Comparison of ENCODE assay signal across 9 cellular contexts in the genomic region with DNA sequence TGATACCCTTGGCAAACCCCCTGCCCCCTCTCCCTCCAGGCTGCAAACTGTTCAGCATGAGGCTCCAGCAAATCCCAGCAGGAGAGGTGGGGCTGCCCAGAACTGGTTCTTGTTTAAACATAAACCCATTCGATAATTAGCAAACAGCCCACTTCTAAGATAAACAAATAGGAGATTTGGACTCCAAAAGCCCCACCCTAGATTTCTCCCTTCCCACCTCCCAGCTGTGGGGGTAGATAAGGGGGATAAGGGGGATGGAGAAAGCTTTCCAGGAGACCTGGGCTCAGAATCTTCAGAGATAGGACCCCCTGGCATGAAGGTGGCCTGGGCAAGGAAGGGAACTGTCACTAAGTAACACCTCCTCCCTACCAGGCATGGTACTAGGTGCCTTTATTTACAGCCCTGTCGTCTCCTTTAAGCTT. TPM values are rescaled to one million over a fixed set of nuclear protein-coding genes. Genes with fewer than 3 reads are reported as not detected.
DNase-seq lines count a peak whose midpoint lies in the region; ATAC-seq, FAIRE-seq and TF ChIP-seq lines count a peak whose summit lies in the region.
"Had no signal": no experiment of that assay in that cellular context is flagged by ENCODE, and none has a peak within 500 bp of the region (broad histone marks: within the 10 kb centered on the region; RNA-seq: fewer than 3 reads in every experiment).

No MANE protein-coding gene starts in this region.

- H3K14ac ChIP-seq in trophoblast cell (ENCODE audit: low read length): peak overlapping the region; percentile 78

- H2AFZ ChIP-seq in trophoblast cell (ENCODE audit: insufficient read depth, low read length, poor library complexity): no peak overlapping the region

- H3K27ac ChIP-seq in epithelial cell of prostate (peak overlapping the region; percentile 97), trophoblast cell (ENCODE audit: low read depth, low read length) (peak overlapping the region; percentile 97)

- H3K27me3 ChIP-seq in trophoblast cell (ENCODE audit: insufficient read depth, low read length): no peaks in the 10 kb centered on the region

- no peak overlapping the region for H3K4me3 ChIP-seq in trophoblast cell (ENCODE audit: low read depth, low read length)

- peak overlapping the region; percentile 88 for H4K91ac ChIP-seq in trophoblast cell (ENCODE audit: low read depth, low read length)

- no peak for FAIRE-seq in D721Med (lab: Jason Lieb, UNC)

- H3K4me2 ChIP-seq in trophoblast cell (ENCODE audit: low read length): peak overlapping the region; percentile 70

- H3K79me1 ChIP-seq in trophoblast cell (ENCODE audit: low read length): peaks cover 61% of the 10 kb centered on the region

- intact Hi-C loops in Calu3 (cut with micrococcal nuclease; ENCODE audit: unreplicated experiment): no loop called here

- H2BK12ac ChIP-seq in trophoblast cell (ENCODE audit: low read length): peak overlapping the region; percentile 94

- H3K27me3 Mint-ChIP-seq in Calu3 (ENCODE audit: unreplicated experiment): no peaks in the 10 kb centered on the region
- H3K27me3 Mint-ChIP-seq: activated T-helper 17 cell treated with anti-CD3 and anti-CD28 coated beads, Interleukin-2, amount 50 U/mL, for 72 hours had no signal

- H3K18ac ChIP-seq in trophoblast cell (ENCODE audit: low read length): peak overlapping the region; percentile 89

- DNase-seq in Calu3 (peak; percentile 76), NCI-H510A (lab: John Stamatoyannopoulos, UW) (peak; percentile 63), epithelial cell of prostate (ENCODE audit: low read depth, low spot score) (no peak), trophoblast cell (no peak), D721Med (ENCODE audit: insufficient read length, low spot score) (no peak), NCI-H2227 treated with DMSO at 0.1 percent for 48 hours (lab: John Stamatoyannopoulos, UW) (no peak)
- DNase-seq in activated CD4-positive, alpha-beta T cell treated with anti-CD3 and anti-CD28 coated beads, Interleukin-2, amount 50 U/mL, for 1 hour: no peak

- H3K79me2 ChIP-seq in trophoblast cell (ENCODE audit: control insufficient read depth, insufficient read depth, low read length, poor library complexity): peaks cover 54% of the 10 kb centered on the region

- H3K9me3 ChIP-seq in trophoblast cell (ENCODE audit: insufficient read depth, low read depth, low read length): no peaks in the 10 kb centered on the region

- CTCF ChIA-PET in Calu3 (lab: Charles Lee): interaction anchor here (0.9 to 6.0 kb wide), 6 partner anchors 9 to 24 kb away, joined by 3 to 57 read pairs (median 5); a partner anchor contains a TSS

- WGBS in trophoblast cell (ENCODE audit: extremely low coverage, insufficient coverage, insufficient read length): no CpG with 5 or more reads among the region's 2 CpGs

- ATAC-seq in GM18520 (IDR thresholded peaks at IDR 0.05; ENCODE audit: unreplicated experiment): no peak

- peak overlapping the region; percentile 45 for H2BK120ac ChIP-seq in trophoblast cell (ENCODE audit: insufficient read depth, low read length, poor library complexity)

- H2AK5ac ChIP-seq in trophoblast cell (ENCODE audit: low read length): peak overlapping the region; percentile 46

- no TSS peak for BruUV-seq in Calu3 (replicated peaks; lab: Mats Ljungman, UMichigan)

- peak overlapping the region; percentile 29 for H2BK5ac ChIP-seq in trophoblast cell (ENCODE audit: low read depth, low read length, poor library complexity)

- H3K4ac ChIP-seq in trophoblast cell (ENCODE audit: low read depth, low read length): peak overlapping the region; percentile 17

- H3K36me3 Mint-ChIP-seq in Calu3 (ENCODE audit: insufficient read depth, unreplicated experiment): peaks cover 98% of the 10 kb centered on the region

- no peak overlapping the region for H4K12ac ChIP-seq in trophoblast cell (ENCODE audit: low read depth, low read length)

- H3K9me3 Mint-ChIP-seq in Calu3 (ENCODE audit: low read depth, unreplicated experiment): no peaks in the 10 kb centered on the region
- H3K9me3 Mint-ChIP-seq: activated T-helper 17 cell treated with anti-CD3 and anti-CD28 coated beads, Interleukin-2, amount 50 U/mL, for 72 hours had no signal

- peak overlapping the region; percentile 95 for H3K4me3 Mint-ChIP-seq in Calu3 (ENCODE audit: low read depth, unreplicated experiment)

- TF ChIP-seq CTCF in Calu3 (IDR thresholded peaks at IDR 0.05; ENCODE audit: unreplicated experiment): no peak
- TF ChIP-seq CTCF in D721Med (IDR thresholded peaks at IDR 0.05; ENCODE audit: insufficient read depth, missing control alignments): no peak

- H3K9ac ChIP-seq in trophoblast cell (ENCODE audit: low read length): peak overlapping the region; percentile 18

- H3K23ac ChIP-seq in trophoblast cell (ENCODE audit: low read length): no peak overlapping the region

- peaks cover 77% of the 10 kb centered on the region for H3K4me1 Mint-ChIP-seq in Calu3 (ENCODE audit: low read depth, unreplicated experiment)

- peak overlapping the region; percentile 99 for H3K27ac Mint-ChIP-seq in Calu3 (ENCODE audit: unreplicated experiment)
- H3K27ac Mint-ChIP-seq: activated T-helper 17 cell treated with anti-CD3 and anti-CD28 coated beads, Interleukin-2, amount 50 U/mL, for 72 hours had no signal

- H4K8ac ChIP-seq in trophoblast cell (ENCODE audit: low read depth, low read length): peak overlapping the region; percentile 13

- H3K4me1 ChIP-seq in trophoblast cell (ENCODE audit: control insufficient read depth in 1 of 2, insufficient read depth in 2 of 2, low read length in 2 of 2): peaks cover 59 to 77% of the 10 kb centered on the region in 2 experiments

- peaks cover 7 to 14% of the 10 kb centered on the region in 2 experiments for H3K36me3 ChIP-seq in trophoblast cell (ENCODE audit: control insufficient read depth in 1 of 2, insufficient read depth in 2 of 2, low read length in 2 of 2)

RNA-seq across cellular contexts. Expression of a gene that starts 4.8 kb away (rescaled TPM):
- total RNA-seq in Calu3 (2022): 238 and 256 TPM in 2 replicates
- 89.9 and 90.3 TPM in 2 replicates for polyA plus RNA-seq in trophoblast cell (2013)

RNA-seq across cellular contexts. Expression of a gene that starts 19.5 kb away (rescaled TPM):
- 42.1 and 45.5 TPM in 2 replicates for total RNA-seq in Calu3 (2022)
- 14.7 and 15.0 TPM in 2 replicates for polyA plus RNA-seq in trophoblast cell (2013)

RNA-seq across cellular contexts. Expression of a gene that starts 34.7 kb away (rescaled TPM):
- total RNA-seq in Calu3 (2022): 0.52 and 0.88 TPM in 2 replicates
- polyA plus RNA-seq in trophoblast cell (2013): not detected in 2 replicates

RNA-seq across cellular contexts. Expression of a gene that starts 35.4 kb away (rescaled TPM):
- 0.17 and 0.29 TPM in 2 replicates for total RNA-seq in Calu3 (2022)
- polyA plus RNA-seq in trophoblast cell (2013): 0.10 and 0.12 TPM in 2 replicates

RNA-seq across cellular contexts. Expression of a gene that starts 36.8 kb away (rescaled TPM):
- total RNA-seq in Calu3 (2022): not detected in 2 replicates
- polyA plus RNA-seq in trophoblast cell (2013): not detected in 2 replicates
- total RNA-seq: activated T-helper 17 cell treated with anti-CD3 and anti-CD28 coated beads, Interleukin-2, amount 50 U/mL, for 72 hours had no signal

Comparison
In these comparisons a context has a peak if more than half of its experiments do, and no peak if none do; other contexts are left out.
1. DNase-seq: peak in Calu3 (single experiment) and NCI-H510A (single experiment); none in epithelial cell of prostate (single experiment), trophoblast cell (0 of 2), D721Med (single experiment), NCI-H2227 treated with DMSO at 0.1 percent for 48 hours (single experiment) and activated CD4-positive, alpha-beta T cell treated with anti-CD3 and anti-CD28 coated beads, Interleukin-2, amount 50 U/mL, for 1 hour (single experiment).